ENCODE assay signal across 1 cellular context in genomic region chr3:188021502-188022040, GRCh38.
TF ChIP-seq lines count a peak whose summit lies in the region.

No MANE protein-coding gene starts in this region.

TF ChIP-seq in HepG2, 621 proteins besides CTCF, POLR2A, EP300 and RAD21 (continued from another document and continues in another):
- no peak for TF ChIP-seq FOXO4 (CRISPR knock-in tag; conservative IDR thresholded peaks at IDR 0.05)
- no peak for TF ChIP-seq ZNF318 (CRISPR knock-in tag; IDR thresholded peaks at IDR 0.05)
- no peak for TF ChIP-seq SCMH1 (CRISPR knock-in tag; IDR thresholded peaks at IDR 0.05; ENCODE audit: borderline replicate concordance)
- TF ChIP-seq, protein P1, sequence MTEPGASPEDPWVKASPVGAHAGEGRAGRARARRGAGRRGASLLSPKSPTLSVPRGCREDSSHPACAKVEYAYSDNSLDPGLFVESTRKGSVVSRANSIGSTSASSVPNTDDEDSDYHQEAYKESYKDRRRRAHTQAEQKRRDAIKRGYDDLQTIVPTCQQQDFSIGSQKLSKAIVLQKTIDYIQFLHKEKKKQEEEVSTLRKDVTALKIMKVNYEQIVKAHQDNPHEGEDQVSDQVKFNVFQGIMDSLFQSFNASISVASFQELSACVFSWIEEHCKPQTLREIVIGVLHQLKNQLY (CRISPR knock-in tag; IDR thresholded peaks at IDR 0.05): peak; percentile 15; the same call in 1 of the 2 replicates
- TF ChIP-seq, protein P2, sequence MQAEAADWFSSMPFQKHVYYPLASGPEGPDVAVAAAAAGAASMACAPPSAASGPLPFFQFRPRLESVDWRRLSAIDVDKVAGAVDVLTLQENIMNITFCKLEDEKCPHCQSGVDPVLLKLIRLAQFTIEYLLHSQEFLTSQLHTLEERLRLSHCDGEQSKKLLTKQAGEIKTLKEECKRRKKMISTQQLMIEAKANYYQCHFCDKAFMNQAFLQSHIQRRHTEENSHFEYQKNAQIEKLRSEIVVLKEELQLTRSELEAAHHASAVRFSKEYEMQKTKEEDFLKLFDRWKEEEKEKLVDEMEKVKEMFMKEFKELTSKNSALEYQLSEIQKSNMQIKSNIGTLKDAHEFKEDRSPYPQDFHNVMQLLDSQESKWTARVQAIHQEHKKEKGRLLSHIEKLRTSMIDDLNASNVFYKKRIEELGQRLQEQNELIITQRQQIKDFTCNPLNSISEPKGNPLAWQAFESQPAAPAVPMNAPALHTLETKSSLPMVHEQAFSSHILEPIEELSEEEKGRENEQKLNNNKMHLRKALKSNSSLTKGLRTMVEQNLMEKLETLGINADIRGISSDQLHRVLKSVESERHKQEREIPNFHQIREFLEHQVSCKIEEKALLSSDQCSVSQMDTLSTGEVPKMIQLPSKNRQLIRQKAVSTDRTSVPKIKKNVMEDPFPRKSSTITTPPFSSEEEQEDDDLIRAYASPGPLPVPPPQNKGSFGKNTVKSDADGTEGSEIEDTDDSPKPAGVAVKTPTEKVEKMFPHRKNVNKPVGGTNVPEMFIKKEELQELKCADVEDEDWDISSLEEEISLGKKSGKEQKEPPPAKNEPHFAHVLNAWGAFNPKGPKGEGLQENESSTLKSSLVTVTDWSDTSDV (CRISPR knock-in tag; IDR thresholded peaks at IDR 0.05): no peak
- TF ChIP-seq, protein P3, sequence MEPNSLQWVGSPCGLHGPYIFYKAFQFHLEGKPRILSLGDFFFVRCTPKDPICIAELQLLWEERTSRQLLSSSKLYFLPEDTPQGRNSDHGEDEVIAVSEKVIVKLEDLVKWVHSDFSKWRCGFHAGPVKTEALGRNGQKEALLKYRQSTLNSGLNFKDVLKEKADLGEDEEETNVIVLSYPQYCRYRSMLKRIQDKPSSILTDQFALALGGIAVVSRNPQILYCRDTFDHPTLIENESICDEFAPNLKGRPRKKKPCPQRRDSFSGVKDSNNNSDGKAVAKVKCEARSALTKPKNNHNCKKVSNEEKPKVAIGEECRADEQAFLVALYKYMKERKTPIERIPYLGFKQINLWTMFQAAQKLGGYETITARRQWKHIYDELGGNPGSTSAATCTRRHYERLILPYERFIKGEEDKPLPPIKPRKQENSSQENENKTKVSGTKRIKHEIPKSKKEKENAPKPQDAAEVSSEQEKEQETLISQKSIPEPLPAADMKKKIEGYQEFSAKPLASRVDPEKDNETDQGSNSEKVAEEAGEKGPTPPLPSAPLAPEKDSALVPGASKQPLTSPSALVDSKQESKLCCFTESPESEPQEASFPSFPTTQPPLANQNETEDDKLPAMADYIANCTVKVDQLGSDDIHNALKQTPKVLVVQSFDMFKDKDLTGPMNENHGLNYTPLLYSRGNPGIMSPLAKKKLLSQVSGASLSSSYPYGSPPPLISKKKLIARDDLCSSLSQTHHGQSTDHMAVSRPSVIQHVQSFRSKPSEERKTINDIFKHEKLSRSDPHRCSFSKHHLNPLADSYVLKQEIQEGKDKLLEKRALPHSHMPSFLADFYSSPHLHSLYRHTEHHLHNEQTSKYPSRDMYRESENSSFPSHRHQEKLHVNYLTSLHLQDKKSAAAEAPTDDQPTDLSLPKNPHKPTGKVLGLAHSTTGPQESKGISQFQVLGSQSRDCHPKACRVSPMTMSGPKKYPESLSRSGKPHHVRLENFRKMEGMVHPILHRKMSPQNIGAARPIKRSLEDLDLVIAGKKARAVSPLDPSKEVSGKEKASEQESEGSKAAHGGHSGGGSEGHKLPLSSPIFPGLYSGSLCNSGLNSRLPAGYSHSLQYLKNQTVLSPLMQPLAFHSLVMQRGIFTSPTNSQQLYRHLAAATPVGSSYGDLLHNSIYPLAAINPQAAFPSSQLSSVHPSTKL (CRISPR knock-in tag; IDR thresholded peaks at IDR 0.05): peak; percentile 78
- TF ChIP-seq CREM (IDR thresholded peaks at IDR 0.05): peak; percentile 68; the same call in 1 of the 2 replicates
- no peak for TF ChIP-seq CREM (CRISPR knock-in tag; IDR thresholded peaks at IDR 0.05)
- TF ChIP-seq ZNF792 (CRISPR knock-in tag; IDR thresholded peaks at IDR 0.05): peak; percentile 49; the same call in 1 of the 2 replicates
- peak; percentile 56; the same call in 1 of the 2 replicates for TF ChIP-seq SOX5 (CRISPR knock-in tag; IDR thresholded peaks at IDR 0.05; ENCODE audit: borderline replicate concordance)
- no peak for TF ChIP-seq ZNF12 (CRISPR knock-in tag; IDR thresholded peaks at IDR 0.05)
- TF ChIP-seq, protein P4, sequence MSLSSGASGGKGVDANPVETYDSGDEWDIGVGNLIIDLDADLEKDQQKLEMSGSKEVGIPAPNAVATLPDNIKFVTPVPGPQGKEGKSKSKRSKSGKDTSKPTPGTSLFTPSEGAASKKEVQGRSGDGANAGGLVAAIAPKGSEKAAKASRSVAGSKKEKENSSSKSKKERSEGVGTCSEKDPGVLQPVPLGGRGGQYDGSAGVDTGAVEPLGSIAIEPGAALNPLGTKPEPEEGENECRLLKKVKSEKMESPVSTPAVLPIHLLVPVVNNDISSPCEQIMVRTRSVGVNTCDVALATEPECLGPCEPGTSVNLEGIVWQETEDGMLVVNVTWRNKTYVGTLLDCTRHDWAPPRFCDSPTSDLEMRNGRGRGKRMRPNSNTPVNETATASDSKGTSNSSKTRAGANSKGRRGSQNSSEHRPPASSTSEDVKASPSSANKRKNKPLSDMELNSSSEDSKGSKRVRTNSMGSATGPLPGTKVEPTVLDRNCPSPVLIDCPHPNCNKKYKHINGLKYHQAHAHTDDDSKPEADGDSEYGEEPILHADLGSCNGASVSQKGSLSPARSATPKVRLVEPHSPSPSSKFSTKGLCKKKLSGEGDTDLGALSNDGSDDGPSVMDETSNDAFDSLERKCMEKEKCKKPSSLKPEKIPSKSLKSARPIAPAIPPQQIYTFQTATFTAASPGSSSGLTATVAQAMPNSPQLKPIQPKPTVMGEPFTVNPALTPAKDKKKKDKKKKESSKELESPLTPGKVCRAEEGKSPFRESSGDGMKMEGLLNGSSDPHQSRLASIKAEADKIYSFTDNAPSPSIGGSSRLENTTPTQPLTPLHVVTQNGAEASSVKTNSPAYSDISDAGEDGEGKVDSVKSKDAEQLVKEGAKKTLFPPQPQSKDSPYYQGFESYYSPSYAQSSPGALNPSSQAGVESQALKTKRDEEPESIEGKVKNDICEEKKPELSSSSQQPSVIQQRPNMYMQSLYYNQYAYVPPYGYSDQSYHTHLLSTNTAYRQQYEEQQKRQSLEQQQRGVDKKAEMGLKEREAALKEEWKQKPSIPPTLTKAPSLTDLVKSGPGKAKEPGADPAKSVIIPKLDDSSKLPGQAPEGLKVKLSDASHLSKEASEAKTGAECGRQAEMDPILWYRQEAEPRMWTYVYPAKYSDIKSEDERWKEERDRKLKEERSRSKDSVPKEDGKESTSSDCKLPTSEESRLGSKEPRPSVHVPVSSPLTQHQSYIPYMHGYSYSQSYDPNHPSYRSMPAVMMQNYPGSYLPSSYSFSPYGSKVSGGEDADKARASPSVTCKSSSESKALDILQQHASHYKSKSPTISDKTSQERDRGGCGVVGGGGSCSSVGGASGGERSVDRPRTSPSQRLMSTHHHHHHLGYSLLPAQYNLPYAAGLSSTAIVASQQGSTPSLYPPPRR (CRISPR knock-in tag; IDR thresholded peaks at IDR 0.05; ENCODE audit: borderline replicate concordance): peak; percentile 84; the same call in 1 of the 2 replicates
- peak; percentile 64; the same call in 1 of the 2 replicates for TF ChIP-seq HMG20A (CRISPR knock-in tag; IDR thresholded peaks at IDR 0.05; ENCODE audit: borderline replicate concordance)
- TF ChIP-seq RFX5 (IDR thresholded peaks at IDR 0.05; ENCODE audit: low read depth, low read length): no peak
- no peak for TF ChIP-seq XRCC5 (optimal IDR thresholded peaks at IDR 0.05; ENCODE audit: low read length)
- peak; percentile 69; the same call in 1 of the 2 replicates for TF ChIP-seq ZNF256 (CRISPR knock-in tag; conservative IDR thresholded peaks at IDR 0.05)
- no peak for TF ChIP-seq TBL1XR1 (IDR thresholded peaks at IDR 0.05; ENCODE audit: borderline replicate concordance, low read length, partially characterized antibody)
- TF ChIP-seq ZFYVE20 (CRISPR knock-in tag; IDR thresholded peaks at IDR 0.05; ENCODE audit: borderline replicate concordance, low read depth): no peak
- TF ChIP-seq, protein P5, sequence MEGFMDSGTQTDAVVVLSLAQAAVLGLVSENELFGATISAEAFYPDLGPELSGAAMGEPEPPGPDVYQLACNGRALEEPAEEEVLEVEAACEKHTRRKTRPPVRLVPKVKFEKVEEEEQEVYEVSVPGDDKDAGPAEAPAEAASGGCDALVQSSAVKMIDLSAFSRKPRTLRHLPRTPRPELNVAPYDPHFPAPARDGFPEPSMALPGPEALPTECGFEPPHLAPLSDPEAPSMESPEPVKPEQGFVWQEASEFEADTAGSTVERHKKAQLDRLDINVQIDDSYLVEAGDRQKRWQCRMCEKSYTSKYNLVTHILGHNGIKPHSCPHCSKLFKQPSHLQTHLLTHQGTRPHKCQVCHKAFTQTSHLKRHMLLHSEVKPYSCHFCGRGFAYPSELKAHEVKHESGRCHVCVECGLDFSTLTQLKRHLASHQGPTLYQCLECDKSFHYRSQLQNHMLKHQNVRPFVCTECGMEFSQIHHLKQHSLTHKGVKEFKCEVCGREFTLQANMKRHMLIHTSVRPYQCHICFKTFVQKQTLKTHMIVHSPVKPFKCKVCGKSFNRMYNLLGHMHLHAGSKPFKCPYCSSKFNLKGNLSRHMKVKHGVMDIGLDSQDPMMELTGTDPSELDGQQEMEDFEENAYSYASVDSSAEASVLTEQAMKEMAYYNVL (CRISPR knock-in tag; IDR thresholded peaks at IDR 0.05; ENCODE audit: borderline replicate concordance): 0 out of 2 replicates have a peak, but pooled peaks have one; percentile 44
- TF ChIP-seq ZNF138 (CRISPR knock-in tag; IDR thresholded peaks at IDR 0.05; ENCODE audit: low read depth): no peak
- TF ChIP-seq YY1 (IDR thresholded peaks at IDR 0.05; ENCODE audit: insufficient read depth, insufficient replicate concordance, low read depth, low read length): peak; percentile 78
- TF ChIP-seq TMF1 (CRISPR knock-in tag; IDR thresholded peaks at IDR 0.05; ENCODE audit: low read depth): no peak
- no peak for TF ChIP-seq MAFF (IDR thresholded peaks at IDR 0.05; ENCODE audit: low read depth, low read length)
- TF ChIP-seq MXD1 (CRISPR knock-in tag; IDR thresholded peaks at IDR 0.05): no peak
- TF ChIP-seq ZNF460 (CRISPR knock-in tag; IDR thresholded peaks at IDR 0.05; ENCODE audit: borderline replicate concordance): no peak; the same call in 1 of the 2 replicates
- TF ChIP-seq GFI1 (CRISPR knock-in tag; IDR thresholded peaks at IDR 0.05; ENCODE audit: borderline replicate concordance): peak; percentile 40; the same call in 1 of the 2 replicates
- no peak for TF ChIP-seq SNAI1 (CRISPR knock-in tag; IDR thresholded peaks at IDR 0.05; ENCODE audit: borderline replicate concordance)
- no peak for TF ChIP-seq ZEB1 (IDR thresholded peaks at IDR 0.05; ENCODE audit: insufficient replicate concordance, low read depth)
- no peak for TF ChIP-seq PAWR (CRISPR knock-in tag; IDR thresholded peaks at IDR 0.05; ENCODE audit: borderline replicate concordance)
- no peak for TF ChIP-seq DNMT3B (CRISPR knock-in tag; conservative IDR thresholded peaks at IDR 0.05)
